14 cellular contexts compared by ENCODE assay signal in the genomic region with DNA sequence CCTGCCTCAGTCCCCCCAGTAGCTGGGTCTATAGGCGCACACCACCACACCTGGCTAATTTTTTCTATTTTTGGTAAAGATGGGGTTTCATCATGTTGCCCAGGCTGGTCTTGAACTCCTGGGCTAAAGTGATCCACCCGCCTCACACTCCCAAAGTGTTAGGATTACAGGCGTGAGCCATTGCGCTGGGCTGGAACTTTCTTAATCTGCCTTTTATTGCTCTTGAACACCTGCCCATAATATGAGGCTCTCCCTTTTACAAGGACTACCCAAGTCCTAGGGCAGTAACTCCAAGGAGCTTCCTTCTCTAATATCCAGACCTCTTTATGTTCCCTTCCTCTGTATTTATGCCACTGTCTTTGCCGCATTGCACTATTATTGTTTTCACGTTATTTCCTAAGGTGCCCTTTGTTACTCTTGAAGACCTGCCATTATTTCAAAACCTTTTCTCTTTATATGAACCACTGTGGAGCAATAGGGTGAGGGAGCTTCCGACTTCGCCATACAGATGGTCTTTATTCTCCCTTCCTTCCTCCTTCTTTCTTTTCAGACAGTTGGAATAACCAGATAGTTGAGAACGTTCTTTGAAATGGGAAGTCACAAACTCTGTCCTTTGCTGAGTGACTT.
"Had no signal": no experiment of that assay in that cellular context is flagged by ENCODE, and none has a peak within 500 bp of the region (broad histone marks: within the 10 kb centered on the region; RNA-seq: fewer than 3 reads in every experiment).

No MANE protein-coding gene starts in this region.

- H3K9me3 ChIP-seq: esophagus muscularis mucosa, sigmoid colon had no signal

- H3K4me1 Mint-ChIP-seq: activated CD4-positive, alpha-beta memory T cell treated with anti-CD3 and anti-CD28 coated beads, Interleukin-2, amount 10 ng/mL, durations not matched to agents 7 days and 5 days; activated naive CD8-positive, alpha-beta T cell treated with anti-CD3 and anti-CD28 coated beads, Interleukin-2, amount 10 ng/mL, durations not matched to agents 7 days and 5 days; memory B cell had no signal

- DNase-seq: activated CD4-positive, alpha-beta memory T cell treated with anti-CD3 and anti-CD28 coated beads, Interleukin-2, amount 10 ng/mL, durations not matched to agents 7 days and 5 days; activated gamma-delta T cell treated with Interleukin-2 at 50 U/mL for 16 hours; activated naive CD8-positive, alpha-beta T cell treated with anti-CD3 and anti-CD28 coated beads, Interleukin-2, amount 10 ng/mL, durations not matched to agents 7 days and 5 days; activated T-cell treated with anti-CD3 and anti-CD28 coated beads, Interleukin-2, amount 50 U/mL, for 48 hours; head of caudate nucleus; nephron progenitor cell; sigmoid colon; stimulated activated CD4-positive, alpha-beta T cell treated with anti-CD3 and anti-CD28 coated beads, Interleukin-12 subunit alpha, Interleukin-12 subunit beta, amount 100 ng/mL, for 4 hours; stimulated activated naive CD4-positive, alpha-beta T cell treated with Interleukin-2 at 50 U/mL for 16 hours; T-helper 9 cell had no signal

- H3K4me3 Mint-ChIP-seq: activated CD4-positive, alpha-beta memory T cell treated with anti-CD3 and anti-CD28 coated beads, Interleukin-2, amount 10 ng/mL, durations not matched to agents 7 days and 5 days; activated naive CD8-positive, alpha-beta T cell treated with anti-CD3 and anti-CD28 coated beads, Interleukin-2, amount 10 ng/mL, durations not matched to agents 7 days and 5 days; memory B cell; nephron progenitor cell; type B pancreatic cell had no signal

- H3K27ac Mint-ChIP-seq: activated CD4-positive, alpha-beta memory T cell treated with anti-CD3 and anti-CD28 coated beads, Interleukin-2, amount 10 ng/mL, durations not matched to agents 7 days and 5 days; activated naive CD8-positive, alpha-beta T cell treated with anti-CD3 and anti-CD28 coated beads, Interleukin-2, amount 10 ng/mL, durations not matched to agents 7 days and 5 days; memory B cell; nephron progenitor cell; type B pancreatic cell had no signal

- H3K9me3 Mint-ChIP-seq: nephron progenitor cell, type B pancreatic cell had no signal

- H3K36me3 Mint-ChIP-seq: type B pancreatic cell had no signal

- H3K27me3 ChIP-seq: esophagus muscularis mucosa, sigmoid colon had no signal

- H3K4me1 ChIP-seq: esophagus muscularis mucosa had no signal

- H3K27ac ChIP-seq: esophagus muscularis mucosa, VCaP had no signal

- H3K4me3 ChIP-seq: esophagus muscularis mucosa, sigmoid colon had no signal

- H3K36me3 ChIP-seq: esophagus muscularis mucosa, sigmoid colon had no signal
